8 cellular contexts compared by ENCODE assay signal in genomic region chr2:95314964-95315611, GRCh38. TPM values are rescaled to one million over a fixed set of nuclear protein-coding genes. Genes with fewer than 3 reads are reported as not detected.
DNase-seq lines count a peak whose midpoint lies in the region; ATAC-seq and TF ChIP-seq lines count a peak whose summit lies in the region.

No MANE protein-coding gene starts in this region.

- H3K27ac Mint-ChIP-seq in chondrocyte (ENCODE audit: unreplicated experiment) (no peak overlapping the region), mesothelial cell of epicardium (no peak overlapping the region)

- H3K9me3 Mint-ChIP-seq in chondrocyte (ENCODE audit: low read depth) (no peaks in the 10 kb centered on the region), mesothelial cell of epicardium (no peaks in the 10 kb centered on the region)

- no peak for ATAC-seq in HG03354 (IDR thresholded peaks at IDR 0.05; ENCODE audit: poor library complexity, severe bottlenecking, unreplicated experiment)

- H3K4me1 Mint-ChIP-seq in chondrocyte (ENCODE audit: low read depth): peaks cover 12% of the 10 kb centered on the region
- H3K4me1 Mint-ChIP-seq in mesothelial cell of epicardium: peaks cover 12% of the 10 kb centered on the region

- H3K27me3 Mint-ChIP-seq in chondrocyte (ENCODE audit: low read depth) (peaks cover 9% of the 10 kb centered on the region), mesothelial cell of epicardium (ENCODE audit: low read depth) (peaks cover 3% of the 10 kb centered on the region)

- TF ChIP-seq CTCF in GM10266 (IDR thresholded peaks at IDR 0.05; ENCODE audit: control insufficient read depth, insufficient read depth, low read depth, missing control alignments) (peak; percentile 39), chondrocyte (IDR thresholded peaks at IDR 0.05) (peak; percentile 78), mesothelial cell of epicardium (IDR thresholded peaks at IDR 0.05; ENCODE audit: unreplicated experiment) (peak; percentile 47)

- H3K36me3 Mint-ChIP-seq in chondrocyte (ENCODE audit: low read depth) (no peaks in the 10 kb centered on the region), mesothelial cell of epicardium (no peaks in the 10 kb centered on the region)

- H3K4me3 Mint-ChIP-seq in chondrocyte (ENCODE audit: unreplicated experiment) (no peak overlapping the region), mesothelial cell of epicardium (no peak overlapping the region)

- DNase-seq in GM10266 (ENCODE audit: extremely low spot score) (peak; percentile 47), NCI-H2196 (lab: John Stamatoyannopoulos, UW; ENCODE audit: unreplicated experiment) (peak; percentile 58), chondrocyte (ENCODE audit: low spot score) (peak; percentile 65), mesothelial cell of epicardium (ENCODE audit: low spot score in 2 of 2, unreplicated experiment in 2 of 2) (no peak), NCI-H524 treated with DMSO at 0.1 percent for 48 hours (lab: John Stamatoyannopoulos, UW) (no peak), DMS153 (lab: John Stamatoyannopoulos, UW) (no peak), cerebellar nuclear complex (lab: John Stamatoyannopoulos, UW) (no peak)

RNA-seq across cellular contexts. Expression of gene KCNIP3, which starts 17.9 kb away (rescaled TPM):
- 3.1 to 6.0 TPM (median 5.9 TPM) in 3 replicates for total RNA-seq in chondrocyte
- 8.3 to 9.2 TPM (median 8.3 TPM) in 3 replicates for total RNA-seq in mesothelial cell of epicardium

RNA-seq across cellular contexts. Expression of gene PROM2, which starts 40.8 kb away (rescaled TPM):
- total RNA-seq in chondrocyte: 1.5 to 1.7 TPM (median 1.7 TPM) in 3 replicates
- total RNA-seq in mesothelial cell of epicardium: 20.3 to 23.5 TPM (median 22.1 TPM) in 3 replicates

Comparison
In these comparisons a context has a peak if more than half of its experiments do, and no peak if none do; other contexts are left out.
1. DNase-seq: peak in GM10266 (single experiment), NCI-H2196 (single experiment) and chondrocyte (single experiment); none in mesothelial cell of epicardium (0 of 2), NCI-H524 treated with DMSO at 0.1 percent for 48 hours (single experiment), DMS153 (single experiment) and cerebellar nuclear complex (0 of 2).
2. Peak in every context shown above with its lines, with median percentiles within 50 percentile points of each other: CTCF ChIP-seq.